In genomic region chr12:51377099-51377984, GRCh38 we compare ENCODE assay signal across 15 cellular contexts. TPM values are rescaled to one million over a fixed set of nuclear protein-coding genes. Genes with fewer than 3 reads are reported as not detected.
DNase-seq lines count a peak whose midpoint lies in the region; ATAC-seq and TF ChIP-seq lines count a peak whose summit lies in the region.
"Had no signal": no experiment of that assay in that cellular context is flagged by ENCODE, and none has a peak within 500 bp of the region (broad histone marks: within the 10 kb centered on the region; RNA-seq: fewer than 3 reads in every experiment).

No MANE protein-coding gene starts in this region.

- no peak for TF ChIP-seq POLR2A in HCT116 (IDR thresholded peaks at IDR 0.05; ENCODE audit: borderline replicate concordance, extremely low read depth, insufficient read depth, insufficient read length)

- H3K4me2 ChIP-seq in HCT116 (ENCODE audit: low read length) (no peak overlapping the region), PC-3 (ENCODE audit: low read length) (no peak overlapping the region)
- H3K4me2 ChIP-seq: BLaER1 had no signal

- no peak for TF ChIP-seq RAD21 in HCT116 (IDR thresholded peaks at IDR 0.05; ENCODE audit: low read depth)

- no peak overlapping the region for H2AFZ ChIP-seq in HCT116 (ENCODE audit: low read depth, low read length, poor library complexity, severe bottlenecking)
- H2AFZ ChIP-seq in PC-3 (ENCODE audit: low read length): no peak overlapping the region

- no peak overlapping the region for H3K4me3 ChIP-seq in HCT116 (replicated peaks in 1 of 2; ENCODE audit: low read depth in 1 of 2, low read length in 2 of 2)
- H3K4me3 ChIP-seq in PC-3 (ENCODE audit: low read length): no peak overlapping the region
- H3K4me3 ChIP-seq: BLaER1, gastrocnemius medialis had no signal

- BruUV-seq in HCT116 (replicated peaks; lab: Mats Ljungman, UMichigan): no TSS peak
- no TSS peak for BruUV-seq in PC-3 (replicated peaks; lab: Mats Ljungman, UMichigan)

- H3K79me2 ChIP-seq in HCT116 (ENCODE audit: insufficient read depth, low read length): no peaks in the 10 kb centered on the region
- peaks cover 16% of the 10 kb centered on the region for H3K79me2 ChIP-seq in PC-3 (ENCODE audit: low read length)

- ATAC-seq in HCT116 (no peak), PC-3 (no peak), GM21737 (IDR thresholded peaks at IDR 0.05; ENCODE audit: unreplicated experiment) (no peak)
- ATAC-seq: gastrocnemius medialis had no signal

- DNase-seq in Ammon's horn (ENCODE audit: low spot score) (peak; percentile 53), HCT116 (ENCODE audit: low read depth, low spot score) (no peak), PC-3 (no peak), head of caudate nucleus (peak in 31 of 42 donors; percentile 36 to 90 (median 58)), NCI-H226 (no peak), NCI-H1694 (lab: John Stamatoyannopoulos, UW) (no peak)
- DNase-seq in stimulated activated CD4-positive, alpha-beta T cell treated with anti-CD3 and anti-CD28 coated beads, Interleukin-12 subunit alpha, Interleukin-12 subunit beta, amount 100 ng/mL, for 4 hours: no peak
- DNase-seq: activated B cell treated with CpG ODN at 0.5 μM for 24 hours, gastrocnemius medialis, HCEC 1CT had no signal

- CTCF ChIA-PET in HCT116 (lab: Charles Lee) (interaction anchor here (0.5 kb wide), 1 partner anchor 215 kb away, joined by 3 read pairs; no protein-coding TSS in a partner anchor), PC-3 (lab: Charles Lee) (no interaction called here)

- H3K27ac ChIP-seq in HCT116 (ENCODE audit: low read depth, low read length): no peak overlapping the region
- no peak overlapping the region for H3K27ac ChIP-seq in PC-3 (ENCODE audit: low read length)
- H3K27ac ChIP-seq: BLaER1, gastrocnemius medialis had no signal

- H3K9ac ChIP-seq in HCT116 (ENCODE audit: low read length) (no peak overlapping the region), PC-3 (ENCODE audit: low read length) (no peak overlapping the region)
- H3K9ac ChIP-seq: BLaER1 had no signal

- H3K36me3 ChIP-seq in HCT116 (ENCODE audit: control insufficient read depth in 1 of 2, insufficient read depth in 2 of 2, low read length in 2 of 2) (peaks cover 2 to 7% of the 10 kb centered on the region in 2 experiments; a peak in 2 of 4 replicates), PC-3 (ENCODE audit: low read depth, low read length) (peaks cover 83% of the 10 kb centered on the region)
- H3K36me3 ChIP-seq: BLaER1, gastrocnemius medialis had no signal

- TF ChIP-seq CTCF in HCT116 (IDR thresholded peaks at IDR 0.05 in 2 of 3, conservative IDR thresholded peaks at IDR 0.05 in 1 of 3; ENCODE audit: borderline replicate concordance in 1 of 3, insufficient read depth in 1 of 3, low read depth in 2 of 3, low read length in 2 of 3) (peak in 2 of 3 experiments; percentile 20 to 27; a peak in 3 of 6 replicates), PC-3 (conservative IDR thresholded peaks at IDR 0.05; ENCODE audit: low read depth, low read length) (peak; percentile 29; the same call in 1 of the 2 replicates)

- RAD21 ChIA-PET in HCT116 (lab: Charles Lee; ENCODE audit: low non-redundant PET in 1 of 2, low total read pairs in 2 of 2, uncharacterized antibody in 2 of 2, unreplicated experiment in 2 of 2): no interaction called here

- H3K27me3 ChIP-seq in HCT116 (ENCODE audit: insufficient read depth, low read length) (no peaks in the 10 kb centered on the region), PC-3 (ENCODE audit: low read length) (no peaks in the 10 kb centered on the region)
- H3K27me3 ChIP-seq: gastrocnemius medialis had no signal

- H3K4me1 ChIP-seq in HCT116 (ENCODE audit: control insufficient read depth in 1 of 2, insufficient read depth in 2 of 2, low read length in 2 of 2) (peaks cover 1 to 2% of the 10 kb centered on the region in 2 experiments; a peak in 2 of 4 replicates), PC-3 (ENCODE audit: insufficient read depth, low read length) (peaks cover 22% of the 10 kb centered on the region)

- H3K9me3 ChIP-seq in HCT116 (ENCODE audit: control insufficient read depth in 1 of 2, insufficient read depth in 1 of 2, low read depth in 1 of 2, low read length in 2 of 2): no peaks in the 10 kb centered on the region
- no peaks in the 10 kb centered on the region for H3K9me3 ChIP-seq in PC-3 (ENCODE audit: low read length)
- H3K9me3 ChIP-seq: BLaER1, gastrocnemius medialis had no signal

- H3F3A ChIP-seq in PC-3 (ENCODE audit: low read length, unreplicated experiment): peaks cover 5% of the 10 kb centered on the region

- POLR2A ChIA-PET in HCT116 (lab: Charles Lee) (no interaction called here), PC-3 (lab: Charles Lee; ENCODE audit: unreplicated experiment) (interaction anchor here (1.1 kb wide), 1 partner anchor 17 kb away, joined by 6 read pairs; no protein-coding TSS in a partner anchor)

- H3K9me2 ChIP-seq in HCT116 (ENCODE audit: insufficient read depth) (no peaks in the 10 kb centered on the region), PC-3 (replicated peaks; ENCODE audit: low read length) (no peaks in the 10 kb centered on the region)

- intact Hi-C loops in HCT116 (cut with micrococcal nuclease) (no loop called here), PC-3 (cut with micrococcal nuclease) (no loop called here), head of caudate nucleus (cut with DNase I) (no loop called here)

- H4K20me1 ChIP-seq in HCT116 (ENCODE audit: insufficient read depth) (no peaks in the 10 kb centered on the region), PC-3 (ENCODE audit: low read length) (no peaks in the 10 kb centered on the region)

TF ChIP-seq in HCT116, 20 proteins besides CTCF, POLR2A, EP300 and RAD21 (continues in another document):
- TF ChIP-seq POLR2AphosphoS5 (IDR thresholded peaks at IDR 0.05; ENCODE audit: low read depth, low read length) (no peak), ELF1 (IDR thresholded peaks at IDR 0.05; ENCODE audit: borderline replicate concordance, low read depth) (no peak), EGR1 (IDR thresholded peaks at IDR 0.05; ENCODE audit: low read depth) (no peak), EZH2phosphoT487 (IDR thresholded peaks at IDR 0.05; ENCODE audit: borderline replicate concordance) (no peak), FOSL1 (IDR thresholded peaks at IDR 0.05; ENCODE audit: low read depth) (no peak), SP1 (IDR thresholded peaks at IDR 0.05; ENCODE audit: low read depth) (no peak), MAX (IDR thresholded peaks at IDR 0.05) (no peak), CBX3 (IDR thresholded peaks at IDR 0.05; ENCODE audit: low read depth) (no peak), CEBPB (IDR thresholded peaks at IDR 0.05; ENCODE audit: low read depth) (no peak), SRF (IDR thresholded peaks at IDR 0.05; ENCODE audit: low read depth) (no peak), ZNF274 (IDR thresholded peaks at IDR 0.05; ENCODE audit: low read depth, low read length) (no peak), SIN3A (IDR thresholded peaks at IDR 0.05; ENCODE audit: low read depth) (no peak)
- TF ChIP-seq, protein P1, sequence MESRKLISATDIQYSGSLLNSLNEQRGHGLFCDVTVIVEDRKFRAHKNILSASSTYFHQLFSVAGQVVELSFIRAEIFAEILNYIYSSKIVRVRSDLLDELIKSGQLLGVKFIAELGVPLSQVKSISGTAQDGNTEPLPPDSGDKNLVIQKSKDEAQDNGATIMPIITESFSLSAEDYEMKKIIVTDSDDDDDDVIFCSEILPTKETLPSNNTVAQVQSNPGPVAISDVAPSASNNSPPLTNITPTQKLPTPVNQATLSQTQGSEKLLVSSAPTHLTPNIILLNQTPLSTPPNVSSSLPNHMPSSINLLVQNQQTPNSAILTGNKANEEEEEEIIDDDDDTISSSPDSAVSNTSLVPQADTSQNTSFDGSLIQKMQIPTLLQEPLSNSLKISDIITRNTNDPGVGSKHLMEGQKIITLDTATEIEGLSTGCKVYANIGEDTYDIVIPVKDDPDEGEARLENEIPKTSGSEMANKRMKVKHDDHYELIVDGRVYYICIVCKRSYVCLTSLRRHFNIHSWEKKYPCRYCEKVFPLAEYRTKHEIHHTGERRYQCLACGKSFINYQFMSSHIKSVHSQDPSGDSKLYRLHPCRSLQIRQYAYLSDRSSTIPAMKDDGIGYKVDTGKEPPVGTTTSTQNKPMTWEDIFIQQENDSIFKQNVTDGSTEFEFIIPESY (IDR thresholded peaks at IDR 0.05; ENCODE audit: extremely low read depth, insufficient replicate concordance, low read length): no peak

RNA-seq across cellular contexts. Expression of gene GALNT6, which starts 13.9 kb away (rescaled TPM):
- total RNA-seq in HCT116 (2021; ENCODE audit: unreplicated experiment) (16.4 TPM), PC-3 (2014; rRNA removed) (93.4 and 101 TPM in 2 replicates)
- 8.8 and 11.0 TPM in 2 replicates for polyA plus RNA-seq in HCT116 (2012)

RNA-seq across cellular contexts. Expression of gene CELA1, which starts 30.9 kb away (rescaled TPM):
- total RNA-seq in HCT116 (2021; ENCODE audit: unreplicated experiment): not detected
- polyA plus RNA-seq in HCT116 (2012): not detected in 2 replicates
- total RNA-seq in PC-3 (2014; rRNA removed): not detected in 2 replicates
- total RNA-seq: activated B cell treated with CpG ODN at 0.5 μM for 24 hours, gastrocnemius medialis, HT-29, OCI-LY7 had no signal
- polyA plus RNA-seq: keratinocyte had no signal

RNA-seq across cellular contexts. Expression of gene SLC4A8, which starts 47.3 kb away (rescaled TPM):
- total RNA-seq in HCT116 (2021; ENCODE audit: unreplicated experiment) (1.4 TPM), PC-3 (2014; rRNA removed) (3.3 and 4.2 TPM in 2 replicates)
- 0.40 and 0.75 TPM in 2 replicates for polyA plus RNA-seq in HCT116 (2012)
- total RNA-seq: HT-29 had no signal

RNA-seq across cellular contexts. Expression of gene BIN2, which starts 53.4 kb away (rescaled TPM):
- total RNA-seq in HCT116 (2021; ENCODE audit: unreplicated experiment) (0.22 TPM), PC-3 (2014; rRNA removed) (not detected in 2 replicates)
- not detected in 2 replicates for polyA plus RNA-seq in HCT116 (2012)
- polyA plus RNA-seq: keratinocyte had no signal

Comparison
In these comparisons a context has a peak if more than half of its experiments do, and no peak if none do; other contexts are left out.
1. DNase-seq: peak in Ammon's horn (single experiment) and head of caudate nucleus (31 of 42); none in HCT116 (single experiment), PC-3 (single experiment), NCI-H226 (single experiment), stimulated activated CD4-positive, alpha-beta T cell treated with anti-CD3 and anti-CD28 coated beads, Interleukin-12 subunit alpha, Interleukin-12 subunit beta, amount 100 ng/mL, for 4 hours (single experiment) and NCI-H1694 (single experiment).